ENCODE assay signal across 7 cellular contexts in genomic region chr10:102744374-102745051, GRCh38. TPM values are rescaled to one million over a fixed set of nuclear protein-coding genes. Genes with fewer than 3 reads are reported as not detected.
DNase-seq lines count a peak whose midpoint lies in the region; ATAC-seq and TF ChIP-seq lines count a peak whose summit lies in the region.

No MANE protein-coding gene starts in this region.

- no peaks in the 10 kb centered on the region for H3K27me3 ChIP-seq in ascending aorta
- no peaks in the 10 kb centered on the region; the same call in 1 of the 2 replicates for H3K27me3 ChIP-seq in iPS-20b (ENCODE audit: insufficient read depth, low read length)

- peak; percentile 14 for ATAC-seq in GM18511 (IDR thresholded peaks at IDR 0.05; ENCODE audit: unreplicated experiment)
- no peak for ATAC-seq in GM18870 (IDR thresholded peaks at IDR 0.05; ENCODE audit: unreplicated experiment)

- H3K9ac ChIP-seq in iPS-20b (ENCODE audit: low read depth, low read length): peak overlapping the region; percentile 76; the same call in 1 of the 2 replicates

- H3K4me1 ChIP-seq in ascending aorta (peaks cover 8 to 24% of the 10 kb centered on the region in 2 donors), iPS-20b (ENCODE audit: insufficient read depth, low read length) (peaks cover 6% of the 10 kb centered on the region; the same call in 1 of the 2 replicates)

- H3K27ac ChIP-seq in ascending aorta: peak overlapping the region; percentile 97 to 99
- no peak overlapping the region for H3K27ac ChIP-seq in iPS-20b (ENCODE audit: low read length)
- peak overlapping the region; percentile 57 to 99 (median 96) for H3K27ac ChIP-seq in skin epidermis

- H3K4me3 ChIP-seq in ascending aorta (peak overlapping the region; percentile 85 to 98), iPS-20b (ENCODE audit: low read length) (peak overlapping the region; percentile 85), skin epidermis (peak overlapping the region; percentile 81 to 99 (median 92))

- TF ChIP-seq CTCF in ascending aorta (IDR thresholded peaks at IDR 0.05): no peak

- intact Hi-C loops in ascending aorta (cut with DNase I): no loop called here

- in situ Hi-C loops in KBM-7 (cut with MboI; ENCODE audit: low pct_unique_long_range_greater_than_20kb, low sequenced_read_pairs): loop anchor here (25.0 kb wide), 1 partner anchor 318 kb away; no protein-coding TSS in a partner anchor

- H3K9me3 ChIP-seq in ascending aorta: no peaks in the 10 kb centered on the region
- H3K9me3 ChIP-seq in iPS-20b (ENCODE audit: insufficient read depth, low read depth, low read length): no peaks in the 10 kb centered on the region

- no peaks in the 10 kb centered on the region for H3K36me3 ChIP-seq in ascending aorta
- H3K36me3 ChIP-seq in iPS-20b (ENCODE audit: insufficient read depth, low read depth, low read length): no peaks in the 10 kb centered on the region

- DNase-seq in KBM-7: peak; percentile 49
- peak in 1 of 2 donors; percentile 76 for DNase-seq in ascending aorta (ENCODE audit: low spot score in 2 of 2)
- DNase-seq in activated CD4-positive, CD25-positive, alpha-beta regulatory T cell (lab: John Stamatoyannopoulos, UW): no peak

RNA-seq across cellular contexts. Expression of gene WBP1L, which starts 0.8 kb away (rescaled TPM):
- total RNA-seq in ascending aorta: 107 TPM

RNA-seq across cellular contexts. Expression of gene SFXN2, which starts 30.1 kb away (rescaled TPM):
- 2.1 TPM for total RNA-seq in ascending aorta

RNA-seq across cellular contexts. Expression of gene ARL3, which starts 30.3 kb away (rescaled TPM):
- total RNA-seq in ascending aorta: 2.0 TPM
